Comparison of ENCODE assay signal across 8 cellular contexts in the genomic region with DNA sequence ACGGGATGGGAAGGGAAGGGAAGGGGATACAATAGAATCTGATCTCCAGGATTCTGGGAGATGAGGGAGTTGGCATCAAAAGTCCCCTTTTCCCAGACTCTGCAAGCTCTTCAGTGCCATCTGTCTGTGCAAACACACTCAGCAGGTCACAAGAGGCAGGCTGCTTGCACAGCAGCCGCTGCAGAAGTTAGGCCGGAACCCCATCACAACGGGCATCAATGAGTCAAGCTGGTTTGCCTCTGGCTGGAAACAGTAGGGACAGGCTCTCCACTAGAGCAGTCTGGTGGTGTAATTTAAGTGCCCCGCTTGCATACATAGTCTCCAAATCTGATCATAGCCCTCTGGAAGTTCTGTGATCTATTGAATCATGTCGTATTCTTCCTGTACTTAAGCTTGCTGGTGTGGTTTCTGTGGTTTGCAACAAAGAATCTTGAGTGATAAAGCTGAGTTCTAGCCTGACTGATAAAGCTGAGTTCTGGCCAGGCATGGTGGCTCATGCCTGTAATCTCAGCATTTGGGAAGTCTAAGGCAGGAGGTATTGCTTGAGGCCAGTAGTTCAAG.
DNase-seq lines count a peak whose midpoint lies in the region.

No MANE protein-coding gene starts in this region.

- DNase-seq in NCI-H2107 treated with DMSO at 0.1 percent for 48 hours (lab: John Stamatoyannopoulos, UW; ENCODE audit: unreplicated experiment) (peak; percentile 32), NCI-H2107 (lab: John Stamatoyannopoulos, UW) (no peak), NOMO-1 (lab: John Stamatoyannopoulos, UW; ENCODE audit: unreplicated experiment in 2 of 2) (peak; percentile 49 to 73), fibroblast of peridontal ligament (ENCODE audit: extremely low read depth) (peak; percentile 91), nucleus accumbens (lab: John Stamatoyannopoulos, UW) (no peak), amygdala (lab: John Stamatoyannopoulos, UW) (no peak)
- peak in 2 of 3 experiments; percentile 36 to 53 for DNase-seq in activated CD8-positive, alpha-beta memory T cell treated with anti-CD3 and anti-CD28 coated beads for 48 hours (ENCODE audit: low read depth in 2 of 3, low spot score in 2 of 3)
- peak in 2 of 3 experiments; percentile 21 to 76 for DNase-seq in stimulated activated CD4-positive, alpha-beta T cell treated with anti-CD3 and anti-CD28 coated beads, TNF-alpha, amount 100 ng/mL, for 24 hours (ENCODE audit: low read depth in 3 of 3)

Comparison
In these comparisons a context has a peak if more than half of its experiments do, and no peak if none do; other contexts are left out.
1. DNase-seq: peak in NCI-H2107 treated with DMSO at 0.1 percent for 48 hours (single experiment), NOMO-1 (2 of 2), activated CD8-positive, alpha-beta memory T cell treated with anti-CD3 and anti-CD28 coated beads for 48 hours (2 of 3), fibroblast of peridontal ligament (single experiment) and stimulated activated CD4-positive, alpha-beta T cell treated with anti-CD3 and anti-CD28 coated beads, TNF-alpha, amount 100 ng/mL, for 24 hours (2 of 3); none in NCI-H2107 (single experiment), nucleus accumbens (0 of 56) and amygdala (0 of 56).